9 cellular contexts compared by ENCODE assay signal in genomic region chr1:27416387-27417111, GRCh38. TPM values are rescaled to one million over a fixed set of nuclear protein-coding genes. Genes with fewer than 3 reads are reported as not detected.
DNase-seq lines count a peak whose midpoint lies in the region; ATAC-seq and TF ChIP-seq lines count a peak whose summit lies in the region.
"Had no signal": no experiment of that assay in that cellular context is flagged by ENCODE, and none has a peak within 500 bp of the region (broad histone marks: within the 10 kb centered on the region; RNA-seq: fewer than 3 reads in every experiment).

No MANE protein-coding gene starts in this region.

- CTCF ChIA-PET in mammary epithelial cell (lab: Charles Lee; ENCODE audit: low non-redundant PET), result interaction anchor here (0.5 to 1.2 kb wide), 9 partner anchors 16 to 190 kb away, joined by 3 to 29 read pairs (median 5); partner anchors contain the start of gene WASF2

- H3K4me1 ChIP-seq in mammary epithelial cell (ENCODE audit: insufficient read depth, low read length), result peaks cover 38% of the 10 kb centered on the region
- no peaks in the 10 kb centered on the region for H3K4me1 ChIP-seq in right lobe of liver

- H3K36me3 ChIP-seq in mammary epithelial cell (ENCODE audit: insufficient read depth, low read length), result peaks cover 51% of the 10 kb centered on the region
- peaks cover 5 to 64% (median 29%) of the 10 kb centered on the region in 4 donors for H3K36me3 ChIP-seq in right lobe of liver

- DNase-seq in activated CD4-positive, CD25-positive, alpha-beta regulatory T cell (lab: John Stamatoyannopoulos, UW), result peak in 3 of 4 experiments; percentile 13 to 32 (median 21)
- DNase-seq in activated CD4-positive, CD25-positive, alpha-beta regulatory T cell treated with anti-CD3 and anti-CD28 coated beads, Interleukin-2, amount 50 U/mL, for 72 hours, result no peak
- DNase-seq in M059J (ENCODE audit: low read depth) (peak; percentile 71), T follicular helper cell (ENCODE audit: low read depth) (peak; percentile 36), mammary epithelial cell (peak; percentile 64), right lobe of liver (no peak), stromal cell of bone marrow (ENCODE audit: low read depth) (peak; percentile 57), GM19240 (ENCODE audit: insufficient read length, low spot score) (no peak)

- peak; percentile 75 to 83 for TF ChIP-seq CTCF in mammary epithelial cell (conservative IDR thresholded peaks at IDR 0.05 in 1 of 2, IDR thresholded peaks at IDR 0.05 in 1 of 2; ENCODE audit: extremely low read depth in 1 of 2, insufficient read depth in 1 of 2, low read depth in 1 of 2, low read length in 2 of 2)
- peak; percentile 58 to 75 (median 61) for TF ChIP-seq CTCF in right lobe of liver (IDR thresholded peaks at IDR 0.05)

- in situ Hi-C loops in mammary epithelial cell (cut with MboI; ENCODE audit: low sequenced_read_pairs in 2 of 2), result no loop called here

- no peak overlapping the region for H3K4me2 ChIP-seq in mammary epithelial cell (ENCODE audit: insufficient read depth, low read depth, low read length)

- H3K27me3 ChIP-seq in mammary epithelial cell (ENCODE audit: insufficient read depth, low read length), result no peaks in the 10 kb centered on the region
- no peaks in the 10 kb centered on the region for H3K27me3 ChIP-seq in right lobe of liver

- H3K4me3 ChIP-seq in mammary epithelial cell (replicated peaks in 1 of 3; ENCODE audit: insufficient read depth in 1 of 3, low read depth in 2 of 3, low read length in 3 of 3) (no peak overlapping the region), right lobe of liver (no peak overlapping the region)

- intact Hi-C loops in mammary epithelial cell (cut with micrococcal nuclease) (loop anchor here (1.0 to 5.0 kb wide), 6 partner anchors 72 to 246 kb away; no protein-coding TSS in a partner anchor), right lobe of liver (cut with DNase I) (loop anchor here in 1 of 2 donors (5.0 kb wide), 1 partner anchor 191 kb away; no protein-coding TSS in a partner anchor)

- peak; percentile 66 to 83 (median 71) for ATAC-seq in right lobe of liver

- no TSS peak for BruUV-seq in mammary epithelial cell (replicated peaks; lab: Mats Ljungman, UMichigan)

- H3K27ac ChIP-seq in mammary epithelial cell (ENCODE audit: insufficient read depth, low read depth, low read length), result no peak overlapping the region
- no peak overlapping the region for H3K27ac ChIP-seq in right lobe of liver

- dilution Hi-C loops in mammary epithelial cell (cut with HindIII; ENCODE audit: low sequenced_read_pairs), result no loop called here

- H4K20me1 ChIP-seq in mammary epithelial cell (ENCODE audit: insufficient read depth, low read length), result no peaks in the 10 kb centered on the region

- peaks cover 58% of the 10 kb centered on the region for H3K79me2 ChIP-seq in mammary epithelial cell (ENCODE audit: insufficient read depth, low read length)

- H3K9me3 ChIP-seq in mammary epithelial cell (replicated peaks; ENCODE audit: insufficient read depth, low read length) (no peaks in the 10 kb centered on the region), right lobe of liver (no peaks in the 10 kb centered on the region)

- H3K9ac ChIP-seq in mammary epithelial cell (ENCODE audit: insufficient read depth, low read length), result no peak overlapping the region

- no peak overlapping the region for H2AFZ ChIP-seq in mammary epithelial cell (ENCODE audit: low read depth, low read length)

- no peak for TF ChIP-seq POLR2A in right lobe of liver (IDR thresholded peaks at IDR 0.05)

- WGBS in mammary epithelial cell (ENCODE audit: low coverage, missing lambda C conversion rate), result 81% methylated on average over 3 of the region's 3 CpGs
- 80% methylated on average over 3 of the region's 3 CpGs for WGBS in right lobe of liver (ENCODE audit: insufficient coverage, low coverage, low lambda C conversion rate, missing lambda C conversion rate)

RNA-seq across cellular contexts. Expression of gene GPR3, which starts 24.1 kb away (rescaled TPM):
- 2.0 and 2.6 TPM in 2 replicates for total RNA-seq in M059J (2014; rRNA removed; shearing (Covaris generic))
- total RNA-seq in mammary epithelial cell (1 to 10 TPM in 1 of 2 donors, under 1 TPM in 1; 0.50 to 2.3 TPM), right lobe of liver (under 1 TPM in 2 of 6 experiments, not detected in 4; 0.19 to 0.43 TPM)
- 3.1 TPM for polyA plus RNA-seq in mammary epithelial cell
- polyA minus RNA-seq in mammary epithelial cell, result not detected

RNA-seq across cellular contexts. Expression of gene CD164L2, which starts 33.4 kb away (rescaled TPM):
- 0.15 TPM in 1 of 2 replicates, not detected in the other for total RNA-seq in M059J (2014; rRNA removed; shearing (Covaris generic))
- total RNA-seq in mammary epithelial cell (1 to 10 TPM; 1.7 to 2.7 TPM), right lobe of liver (under 1 TPM in 1 of 6 experiments, not detected in 5; 0.86 TPM)
- 1.4 TPM for polyA plus RNA-seq in mammary epithelial cell
- 8.2 TPM for polyA minus RNA-seq in mammary epithelial cell
- total RNA-seq: glomerular endothelial cell had no signal

RNA-seq across cellular contexts. Expression of gene FCN3, which starts 41.9 kb away (rescaled TPM):
- total RNA-seq in M059J (2014; rRNA removed; shearing (Covaris generic)), result not detected in 2 replicates
- total RNA-seq in mammary epithelial cell (not detected), right lobe of liver (100 to 1,000 TPM in 4 of 6 experiments, 10 to 100 TPM in 2; 81.6 to 213 (median 111) TPM)
- polyA plus RNA-seq in mammary epithelial cell, result not detected
- not detected for polyA minus RNA-seq in mammary epithelial cell
- total RNA-seq: glomerular endothelial cell had no signal

RNA-seq across cellular contexts. Expression of gene MAP3K6, which starts 49.8 kb away (rescaled TPM):
- total RNA-seq in M059J (2014; rRNA removed; shearing (Covaris generic)), result 9.2 and 18.1 TPM in 2 replicates
- 10 to 100 TPM; 38.8 to 46.1 TPM for total RNA-seq in mammary epithelial cell
- 22.5 TPM for polyA plus RNA-seq in mammary epithelial cell
- 20.7 TPM for polyA minus RNA-seq in mammary epithelial cell
- 10 to 100 TPM in 2 of 6 experiments, 1 to 10 TPM in 4; 4.3 to 14.9 (median 5.6) TPM for total RNA-seq in right lobe of liver

Comparison
In these comparisons a context has a peak if more than half of its experiments do, and no peak if none do; other contexts are left out.
1. DNase-seq: peak in activated CD4-positive, CD25-positive, alpha-beta regulatory T cell (3 of 4), M059J (single experiment), T follicular helper cell (single experiment), mammary epithelial cell (single experiment) and stromal cell of bone marrow (single experiment); none in activated CD4-positive, CD25-positive, alpha-beta regulatory T cell treated with anti-CD3 and anti-CD28 coated beads, Interleukin-2, amount 50 U/mL, for 72 hours (single experiment), right lobe of liver (0 of 3) and GM19240 (single experiment).
2. RNA of gene FCN3, which starts 41.9 kb away (total RNA-seq): 81.6 to 213 TPM in right lobe of liver; not detected in mammary epithelial cell and not detected in M059J; every median in the first group is over 10 times any median in the second.